Comparison of ENCODE assay signal across 8 cellular contexts in the genomic region with DNA sequence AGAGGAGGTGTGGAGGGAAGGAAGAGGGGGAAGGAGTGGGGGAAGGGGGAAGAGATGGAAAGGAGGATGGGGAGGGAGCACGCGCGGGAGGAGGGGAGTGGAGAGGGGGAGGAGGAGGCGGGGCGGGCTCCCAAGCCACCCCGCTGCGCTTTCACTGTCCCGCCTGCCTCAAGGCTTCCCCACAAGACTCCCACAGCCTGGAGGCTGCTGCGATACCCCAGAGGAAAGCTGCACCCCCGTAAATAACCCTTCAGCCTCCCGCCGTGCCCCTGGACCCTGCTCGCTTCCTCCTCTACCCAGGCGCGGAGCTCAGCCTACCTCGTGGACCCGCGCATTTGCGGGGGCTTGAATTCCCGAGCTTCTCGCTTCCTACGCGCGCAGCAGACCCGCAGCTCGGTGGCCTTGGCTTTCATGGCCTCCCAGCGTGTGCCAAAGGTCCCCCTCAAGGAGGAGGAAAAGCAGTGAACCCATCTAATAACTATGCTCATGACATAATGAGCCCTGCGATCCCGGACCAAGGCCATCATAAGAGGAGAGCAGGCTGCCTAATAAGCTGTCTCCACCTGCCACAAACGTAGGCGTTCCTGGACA. TPM values are rescaled to one million over a fixed set of nuclear protein-coding genes. Genes with fewer than 3 reads are reported as not detected.
DNase-seq lines count a peak whose midpoint lies in the region; ATAC-seq lines count a peak whose summit lies in the region.

A gene (minus strand): TSS at position 547 of the 591 bp plus-strand sequence. CDS start 23 bp downstream, at position 524.

- no peaks in the 10 kb centered on the region for H3K9me3 ChIP-seq in HUES48 (ENCODE audit: control insufficient read depth, insufficient read depth, low read length)

- peak within 1 kb of the TSS; percentile 36 for H3K27ac ChIP-seq in HUES48 (ENCODE audit: low read depth, low read length)

- peak within 1 kb of the TSS; percentile 83 for H3K4me3 ChIP-seq in HUES48 (ENCODE audit: low read depth, low read length)

- H3K27ac Mint-ChIP-seq in activated naive CD4-positive, alpha-beta T cell treated with anti-CD3 and anti-CD28 coated beads, Interleukin-2, amount 50 U/mL, for 72 hours = peak within 1 kb of the TSS; percentile 79 to 93

- H3K9ac ChIP-seq in HUES48 (ENCODE audit: low read depth, low read length) = peak within 1 kb of the TSS; percentile 48

- H3K9me3 Mint-ChIP-seq in activated naive CD4-positive, alpha-beta T cell treated with anti-CD3 and anti-CD28 coated beads, Interleukin-2, amount 50 U/mL, for 72 hours = peaks cover 3 to 8% of the 10 kb centered on the region in 2 donors

- peak; percentile 32 for DNase-seq in ELF-1 (ENCODE audit: low read depth, low spot score)
- DNase-seq in activated naive CD4-positive, alpha-beta T cell treated with anti-CD3 and anti-CD28 coated beads, Interleukin-2, amount 50 U/mL, for 72 hours (ENCODE audit: low spot score in 2 of 2) = no peak
- DNase-seq in glomerular visceral epithelial cell (ENCODE audit: extremely low spot score) = peak; percentile 52
- DNase-seq in nucleus accumbens (lab: John Stamatoyannopoulos, UW) = peak in 51 of 56 donors; percentile 8 to 84 (median 65)
- no peak for DNase-seq in islet precursor cell
- no peak for DNase-seq in GDM1 (lab: John Stamatoyannopoulos, UW)

- no peaks in the 10 kb centered on the region for H3K36me3 ChIP-seq in HUES48 (ENCODE audit: control insufficient read depth, insufficient read depth, low read length)

- peaks cover 28% of the 10 kb centered on the region for H3K27me3 ChIP-seq in HUES48 (ENCODE audit: control insufficient read depth, insufficient read depth, low read length)

- peaks cover 11% of the 10 kb centered on the region; the same call in 1 of the 2 replicates for H3K4me1 ChIP-seq in HUES48 (ENCODE audit: control insufficient read depth, insufficient read depth, low read length)

- peaks cover 0 to 12% of the 10 kb centered on the region in 2 donors for H3K36me3 Mint-ChIP-seq in activated naive CD4-positive, alpha-beta T cell treated with anti-CD3 and anti-CD28 coated beads, Interleukin-2, amount 50 U/mL, for 72 hours

- ATAC-seq in activated naive CD4-positive, alpha-beta T cell treated with anti-CD3 and anti-CD28 coated beads, Interleukin-2, amount 50 U/mL, for 72 hours = peak; percentile 39 to 47
- no peak for ATAC-seq in GM21360 (IDR thresholded peaks at IDR 0.05; ENCODE audit: unreplicated experiment)

RNA-seq across cellular contexts. Expression of the gene that starts here (rescaled TPM):
- 1 to 10 TPM in 1 of 2 donors, under 1 TPM in 1; 0.23 to 1.5 TPM for total RNA-seq in activated naive CD4-positive, alpha-beta T cell treated with anti-CD3 and anti-CD28 coated beads, Interleukin-2, amount 50 U/mL, for 72 hours

Comparison
In these comparisons a context has a peak if more than half of its experiments do, and no peak if none do; other contexts are left out.
1. DNase-seq: peak in ELF-1 (single experiment), glomerular visceral epithelial cell (single experiment) and nucleus accumbens (51 of 56); none in activated naive CD4-positive, alpha-beta T cell treated with anti-CD3 and anti-CD28 coated beads, Interleukin-2, amount 50 U/mL, for 72 hours (0 of 2), islet precursor cell (single experiment) and GDM1 (single experiment).